Comparison of ENCODE assay signal across 8 cellular contexts in the genomic region with DNA sequence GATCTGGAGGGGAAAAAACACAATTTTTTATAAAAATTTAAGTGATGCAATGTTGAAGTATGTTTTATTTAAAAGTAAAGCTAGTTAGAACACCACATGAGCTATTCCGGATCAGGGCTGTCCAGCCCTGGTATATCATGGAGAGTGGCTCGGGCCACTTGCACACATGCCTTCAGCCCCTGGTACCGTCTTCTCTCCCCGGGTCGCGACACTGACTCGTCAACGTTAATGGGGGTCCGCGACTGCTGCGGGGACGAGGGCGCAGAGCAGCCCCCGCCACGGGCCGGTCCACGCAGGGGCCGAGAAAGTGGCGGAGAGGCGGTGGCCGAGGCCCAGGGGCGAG.
A peak's percentile ranks its signal among the peaks of the same experiment; 100 is the strongest.
DNase-seq lines count a peak whose midpoint lies in the region; ATAC-seq and TF ChIP-seq lines count a peak whose summit lies in the region.

No MANE protein-coding gene starts in this region.

- H3K36me3 ChIP-seq in muscle layer of colon (ENCODE audit: insufficient read depth, low read length) (no peaks in the 10 kb centered on the region), aorta (ENCODE audit: control insufficient read depth in 1 of 2, insufficient read depth in 2 of 2, low read length in 1 of 2) (no peaks in the 10 kb centered on the region)

- no peak overlapping the region for H3K27ac Mint-ChIP-seq in stimulated activated naive CD8-positive, alpha-beta T cell treated with anti-CD3 and anti-CD28 coated beads, Interleukin-15, Interleukin-2, amounts not matched to agents 100 ng/mL and 50 ng/mL, for 24 hours
- H3K27ac Mint-ChIP-seq in endothelial cell (ENCODE audit: unreplicated experiment) = peak overlapping the region; percentile 27

- peaks cover 21% of the 10 kb centered on the region for H3K4me1 Mint-ChIP-seq in stimulated activated naive CD8-positive, alpha-beta T cell treated with anti-CD3 and anti-CD28 coated beads, Interleukin-15, Interleukin-2, amounts not matched to agents 100 ng/mL and 50 ng/mL, for 24 hours (ENCODE audit: low read depth)
- H3K4me1 Mint-ChIP-seq in endothelial cell (ENCODE audit: unreplicated experiment) = peaks cover 24% of the 10 kb centered on the region

- DNase-seq in stimulated activated naive CD8-positive, alpha-beta T cell treated with anti-CD3 and anti-CD28 coated beads, Interleukin-15, Interleukin-2, amounts not matched to agents 100 U/mL and 50 U/mL, for 24 hours = no peak
- DNase-seq in endothelial cell (ENCODE audit: low spot score) (peak; percentile 28), aorta (no peak), AG20443 (ENCODE audit: low spot score) (no peak), SHP77 (lab: John Stamatoyannopoulos, UW) (no peak)

- H3K27me3 Mint-ChIP-seq in stimulated activated naive CD8-positive, alpha-beta T cell treated with anti-CD3 and anti-CD28 coated beads, Interleukin-15, Interleukin-2, amounts not matched to agents 100 ng/mL and 50 ng/mL, for 24 hours = peaks cover 67% of the 10 kb centered on the region
- peaks cover 5% of the 10 kb centered on the region for H3K27me3 Mint-ChIP-seq in endothelial cell (ENCODE audit: unreplicated experiment)

- peaks cover 5% of the 10 kb centered on the region for H3K4me1 ChIP-seq in muscle layer of colon (ENCODE audit: insufficient read depth, low read length)
- H3K4me1 ChIP-seq in aorta (ENCODE audit: control insufficient read depth in 1 of 2, insufficient read depth in 2 of 2, low read length in 2 of 2) = no peaks in the 10 kb centered on the region

- no peak for ATAC-seq in stimulated activated naive CD8-positive, alpha-beta T cell treated with anti-CD3 and anti-CD28 coated beads, Interleukin-15, Interleukin-2, amounts not matched to agents 100 U/mL and 50 U/mL, for 24 hours
- peak; percentile 53 for ATAC-seq in aorta (ENCODE audit: low FRiP score)
- no peak for ATAC-seq in HG03571 (IDR thresholded peaks at IDR 0.05; ENCODE audit: unreplicated experiment)

- H3K9me3 Mint-ChIP-seq in stimulated activated naive CD8-positive, alpha-beta T cell treated with anti-CD3 and anti-CD28 coated beads, Interleukin-15, Interleukin-2, amounts not matched to agents 100 ng/mL and 50 ng/mL, for 24 hours = no peaks in the 10 kb centered on the region
- no peaks in the 10 kb centered on the region for H3K9me3 Mint-ChIP-seq in endothelial cell (ENCODE audit: unreplicated experiment)

- H3K27me3 ChIP-seq in muscle layer of colon (ENCODE audit: control insufficient read depth in 1 of 2, insufficient read depth in 2 of 2, low read length in 2 of 2) = peaks cover 0 to 16% of the 10 kb centered on the region in 2 donors
- no peaks in the 10 kb centered on the region for H3K27me3 ChIP-seq in aorta (ENCODE audit: control insufficient read depth in 1 of 2, insufficient read depth in 2 of 2, low read length in 1 of 2)

- H3K9ac ChIP-seq in muscle layer of colon (ENCODE audit: low read length) = peak overlapping the region; percentile 33

- TF ChIP-seq CTCF in endothelial cell (IDR thresholded peaks at IDR 0.05; ENCODE audit: unreplicated experiment) = no peak

- H3K27ac ChIP-seq in muscle layer of colon (ENCODE audit: low read depth, low read length) (peak overlapping the region; percentile 58), aorta (ENCODE audit: low read depth in 1 of 2, low read length in 2 of 2) (no peak overlapping the region)

- peaks cover 5% of the 10 kb centered on the region for H3K36me3 Mint-ChIP-seq in stimulated activated naive CD8-positive, alpha-beta T cell treated with anti-CD3 and anti-CD28 coated beads, Interleukin-15, Interleukin-2, amounts not matched to agents 100 ng/mL and 50 ng/mL, for 24 hours (ENCODE audit: low read depth)
- H3K36me3 Mint-ChIP-seq in endothelial cell (ENCODE audit: low read depth, unreplicated experiment) = peaks cover 4% of the 10 kb centered on the region

- H3K4me3 ChIP-seq in muscle layer of colon (ENCODE audit: low read depth in 1 of 2, low read length in 2 of 2) (peak overlapping the region; percentile 68 to 87), aorta (ENCODE audit: low read length in 2 of 2) (peak overlapping the region in 1 of 2 donors; percentile 63)

- peak overlapping the region; percentile 68 for H3K4me3 Mint-ChIP-seq in stimulated activated naive CD8-positive, alpha-beta T cell treated with anti-CD3 and anti-CD28 coated beads, Interleukin-15, Interleukin-2, amounts not matched to agents 100 ng/mL and 50 ng/mL, for 24 hours
- H3K4me3 Mint-ChIP-seq in endothelial cell (ENCODE audit: unreplicated experiment) = peak overlapping the region; percentile 93

- 1% methylated on average over 12 to 22 of the region's 22 CpGs for WGBS in aorta, 2 donors

- intact Hi-C loops in aorta (cut with DNase I) = no loop called here

- H3K9me3 ChIP-seq in muscle layer of colon (ENCODE audit: low read length) = no peaks in the 10 kb centered on the region
- H3K9me3 ChIP-seq in aorta (ENCODE audit: control insufficient read depth, low read length) = no peaks in the 10 kb centered on the region
